ENCODE assay signal across 18 cellular contexts in genomic region chr7:107162466-107162865, GRCh38. TPM values are rescaled to one million over a fixed set of nuclear protein-coding genes. Genes with fewer than 3 reads are reported as not detected.
DNase-seq lines count a peak whose midpoint lies in the region; ATAC-seq, FAIRE-seq and TF ChIP-seq lines count a peak whose summit lies in the region.
"Had no signal": no experiment of that assay in that cellular context is flagged by ENCODE, and none has a peak within 500 bp of the region (broad histone marks: within the 10 kb centered on the region; RNA-seq: fewer than 3 reads in every experiment).

No MANE protein-coding gene starts in this region.

- H3K4me1 Mint-ChIP-seq in natural killer cell: peaks cover 3% of the 10 kb centered on the region in 2 donors

- no peaks in the 10 kb centered on the region for H3K36me3 Mint-ChIP-seq in natural killer cell
- H3K36me3 Mint-ChIP-seq: CD8-positive, alpha-beta T cell had no signal

- no peak for TF ChIP-seq POLR2A in A549 (IDR thresholded peaks at IDR 0.05; ENCODE audit: low read length)

- H3K4me1 ChIP-seq in A549: 0 out of 3 replicates have a peak, but pooled peaks cover 5% of the 10 kb centered on the region
- H3K4me1 ChIP-seq: Caco-2 had no signal

- peaks cover 4% of the 10 kb centered on the region in 2 donors for H3K27me3 Mint-ChIP-seq in natural killer cell (ENCODE audit: low read depth in 2 of 2)

- no peak overlapping the region for H3K4me3 ChIP-seq in A549
- no peak overlapping the region for H3K4me3 ChIP-seq in fibroblast of mammary gland (ENCODE audit: control insufficient read depth, low read depth, low read length)
- H3K4me3 ChIP-seq: HAP-1 had no signal

- FAIRE-seq in A549 (lab: Jason Lieb, UNC): no peak
- FAIRE-seq: GM12892, H1 had no signal

- no peak for TF ChIP-seq RAD21 in A549 (conservative IDR thresholded peaks at IDR 0.05 in 1 of 2, IDR thresholded peaks at IDR 0.05 in 1 of 2)

- H3K9me3 ChIP-seq in A549: no peaks in the 10 kb centered on the region
- H3K9me3 ChIP-seq: Caco-2, HAP-1 had no signal

- no peak overlapping the region for H3K4me2 ChIP-seq in A549

- no peak for DNase-seq in A549 (ENCODE audit: low read depth in 1 of 2, low spot score in 1 of 2)
- DNase-seq in M059J (ENCODE audit: low read depth): peak; percentile 20
- DNase-seq in fibroblast of mammary gland (ENCODE audit: low read depth): peak; percentile 60
- DNase-seq in head of caudate nucleus: no peak
- no peak for DNase-seq in NCI-H1092 (lab: John Stamatoyannopoulos, UW)
- no peak for DNase-seq in natural killer cell
- DNase-seq: Caco-2; CD8-positive, alpha-beta T cell; DMS79 treated with DMSO at 0.1 percent for 48 hours; GDM1; HFFc6; KG1 had no signal

- intact Hi-C loops in head of caudate nucleus (cut with DNase I): no loop called here
- intact Hi-C loops in natural killer cell (cut with micrococcal nuclease): no loop called here

- WGBS in A549 (ENCODE audit: missing lambda C conversion rate): 55% methylated on average over 5 of the region's 5 CpGs

- no peak overlapping the region for H3K27ac ChIP-seq in A549
- H3K27ac ChIP-seq in VCaP: peak overlapping the region; percentile 18; the same call in 1 of the 2 replicates

- TF ChIP-seq EP300 in A549 (IDR thresholded peaks at IDR 0.05): no peak

- CTCF ChIA-PET in A549 (lab: Yijun Ruan, JAX): interaction anchor here (0.6 to 2.4 kb wide), 3 partner anchors 9 to 495 kb away, joined by 3 to 13 read pairs (median 3); no protein-coding TSS in a partner anchor

- H3K27ac Mint-ChIP-seq in natural killer cell: no peak overlapping the region
- H3K27ac Mint-ChIP-seq: CD8-positive, alpha-beta T cell; HFFc6 had no signal

- TF ChIP-seq CTCF in A549 (IDR thresholded peaks at IDR 0.05): no peak
- TF ChIP-seq CTCF in VCaP (conservative IDR thresholded peaks at IDR 0.05): no peak
- TF ChIP-seq CTCF in fibroblast of mammary gland (conservative IDR thresholded peaks at IDR 0.05; ENCODE audit: control insufficient read depth, insufficient read depth, low read depth, low read length): no peak
- TF ChIP-seq CTCF in natural killer cell (IDR thresholded peaks at IDR 0.05): no peak

- H3K9me3 Mint-ChIP-seq in natural killer cell: no peaks in the 10 kb centered on the region
- H3K9me3 Mint-ChIP-seq: CD14-positive monocyte; CD8-positive, alpha-beta T cell; HFFc6 had no signal

- H3K4me3 Mint-ChIP-seq in natural killer cell: no peak overlapping the region
- H3K4me3 Mint-ChIP-seq: CD14-positive monocyte; CD8-positive, alpha-beta T cell; HFFc6 had no signal

- POLR2A ChIA-PET in A549 (lab: Yijun Ruan, JAX): no interaction called here

- ATAC-seq in A549 (no peak), GM21529 (IDR thresholded peaks at IDR 0.05; ENCODE audit: unreplicated experiment) (no peak), natural killer cell (no peak)
- ATAC-seq: CD8-positive, alpha-beta T cell had no signal

TF ChIP-seq in A549, 52 proteins besides CTCF, POLR2A, EP300 and RAD21:
- no peak for TF ChIP-seq CHD4 (IDR thresholded peaks at IDR 0.05; ENCODE audit: borderline replicate concordance)
- TF ChIP-seq FOSL2 (IDR thresholded peaks at IDR 0.05): no peak
- TF ChIP-seq FOSL2 (CRISPR knock-in tag; IDR thresholded peaks at IDR 0.05): peak; percentile 49; the same call in 1 of the 2 replicates

RNA-seq across cellular contexts. Expression of gene HBP1, which starts 6.3 kb away (rescaled TPM):
- polyA plus RNA-seq in A549 (2011; rRNA removed): 52.4 and 60.1 TPM in 2 replicates
- polyA plus RNA-seq in A549 (2012; cell fraction: cytosol; rRNA removed): 7.5 and 10.3 TPM in 2 replicates
- polyA plus RNA-seq in A549 (2012; cell fraction: nucleus; rRNA removed): 11.1 and 20.2 TPM in 2 replicates
- 20.1 to 30.4 TPM (median 28.9 TPM) in 3 replicates for polyA plus RNA-seq in A549 (2017; fragmentation: RNase III; extraction: RNeasy Plus Mini Kit Qiagen cat#74134 plus additional on column Dnase treatment)
- 36.2 and 36.6 TPM in 2 replicates for polyA minus RNA-seq in A549 (2011; rRNA and poly(A)+ RNA removed)
- total RNA-seq in M059J (2014; rRNA removed; shearing (Covaris generic)): 61.5 and 73.1 TPM in 2 replicates
- 100 to 1,000 TPM; 186 to 249 (median 243) TPM for total RNA-seq in natural killer cell

Comparison
In these comparisons a context has a peak if more than half of its experiments do, and no peak if none do; other contexts are left out.
1. DNase-seq: peak in M059J (single experiment) and fibroblast of mammary gland (single experiment); none in A549 (0 of 2), head of caudate nucleus (0 of 42), NCI-H1092 (single experiment) and natural killer cell (single experiment).